In the genomic region with DNA sequence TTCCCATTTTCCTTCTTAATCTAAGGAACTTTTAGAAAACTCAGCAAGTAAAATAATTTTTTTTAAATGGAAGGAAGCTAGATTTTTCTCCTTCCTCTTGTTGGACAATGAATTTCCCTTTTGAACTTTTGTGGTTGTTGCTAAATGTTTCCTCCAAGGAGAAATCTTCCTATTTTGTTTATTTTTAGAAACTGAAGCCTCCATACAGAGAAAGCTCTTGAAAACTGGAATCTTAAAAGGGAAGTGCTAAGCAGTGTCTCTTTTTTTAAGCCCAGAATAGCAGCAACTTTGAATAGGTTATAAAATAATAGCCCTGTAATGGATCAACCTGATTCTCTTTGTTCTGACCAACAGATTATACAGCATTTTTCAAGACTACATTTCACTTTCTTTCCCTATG, we compare ENCODE assay signal across 17 cellular contexts. TPM values are rescaled to one million over a fixed set of nuclear protein-coding genes. Genes with fewer than 3 reads are reported as not detected.
"Had no signal": no experiment of that assay in that cellular context is flagged by ENCODE, and none has a peak within 500 bp of the region (broad histone marks: within the 10 kb centered on the region; RNA-seq: fewer than 3 reads in every experiment).

No MANE protein-coding gene starts in this region.

- H3K4me1 ChIP-seq: body of pancreas had no signal

- H3K36me3 Mint-ChIP-seq: type B pancreatic cell had no signal

- ATAC-seq: body of pancreas had no signal

- H3K9me3 ChIP-seq: adrenal gland, body of pancreas had no signal

- H3K4me1 Mint-ChIP-seq: activated CD4-positive, alpha-beta T cell treated with anti-CD3 and anti-CD28 coated beads, Interleukin-2, amount 10 ng/mL, durations not matched to agents 7 days and 5 days; naive B cell had no signal

- H3K36me3 ChIP-seq: adrenal gland had no signal

- FAIRE-seq: islet of Langerhans, TTC549 had no signal

- DNase-seq: activated CD4-positive, alpha-beta T cell treated with anti-CD3 and anti-CD28 coated beads, Interleukin-2, amount 10 ng/mL, durations not matched to agents 7 days and 5 days; activated CD4-positive, CD25-positive, alpha-beta regulatory T cell; activated CD8-positive, alpha-beta memory T cell treated with anti-CD3 and anti-CD28 coated beads for 24 hours; activated naive CD4-positive, alpha-beta T cell treated with anti-CD3 and anti-CD28 coated beads for 36 hours; adrenal gland; body of pancreas; erythroblast; head of caudate nucleus; naive B cell; posterior cingulate gyrus; stimulated activated CD4-positive, alpha-beta T cell treated with anti-CD3 and anti-CD28 coated beads, Interleukin-2, amount 100 ng/mL, for 24 hours; stimulated activated naive CD4-positive, alpha-beta T cell had no signal

- H3K27me3 Mint-ChIP-seq: type B pancreatic cell had no signal

- H3K9me3 Mint-ChIP-seq: activated CD4-positive, alpha-beta T cell treated with anti-CD3 and anti-CD28 coated beads, Interleukin-2, amount 10 ng/mL, durations not matched to agents 7 days and 5 days; activated naive CD4-positive, alpha-beta T cell treated with anti-CD3 and anti-CD28 coated beads for 36 hours; T-helper 1 cell treated with Interleukin-12 subunit alpha and Interleukin-12 subunit beta and Interleukin-4 antibody, amounts not matched to agents 30 μg/mL and 1 μg/mL, for 36 hours had no signal

- H3K4me3 Mint-ChIP-seq: activated CD4-positive, alpha-beta T cell treated with anti-CD3 and anti-CD28 coated beads, Interleukin-2, amount 10 ng/mL, durations not matched to agents 7 days and 5 days; activated naive CD4-positive, alpha-beta T cell treated with anti-CD3 and anti-CD28 coated beads for 36 hours; dendritic cell treated with granulocyte-macrophage colony-stimulating factor and Interleukin-4, amounts not matched to agents 40 ng/mL and 50 ng/mL, for 4 days; naive B cell; T-helper 1 cell treated with Interleukin-12 subunit alpha and Interleukin-12 subunit beta and Interleukin-4 antibody, amounts not matched to agents 30 μg/mL and 1 μg/mL, for 36 hours; type B pancreatic cell had no signal

- H3K27ac ChIP-seq: body of pancreas had no signal

- H3K27me3 ChIP-seq: adrenal gland, body of pancreas had no signal

- H3K27ac Mint-ChIP-seq: activated CD4-positive, alpha-beta T cell treated with anti-CD3 and anti-CD28 coated beads, Interleukin-2, amount 10 ng/mL, durations not matched to agents 7 days and 5 days; activated naive CD4-positive, alpha-beta T cell treated with anti-CD3 and anti-CD28 coated beads for 36 hours; dendritic cell treated with granulocyte-macrophage colony-stimulating factor and Interleukin-4, amounts not matched to agents 40 ng/mL and 50 ng/mL, for 4 days; naive B cell; T-helper 1 cell treated with Interleukin-12 subunit alpha and Interleukin-12 subunit beta and Interleukin-4 antibody, amounts not matched to agents 30 μg/mL and 1 μg/mL, for 36 hours; type B pancreatic cell had no signal

- H3K4me3 ChIP-seq: adrenal gland, body of pancreas had no signal

RNA-seq across cellular contexts. Expression of gene DCLK2, which starts 15.1 kb away (rescaled TPM):
- total RNA-seq: activated CD4-positive, alpha-beta T cell treated with anti-CD3 and anti-CD28 coated beads, Interleukin-2, amount 10 ng/mL, durations not matched to agents 7 days and 5 days; activated naive CD4-positive, alpha-beta T cell treated with anti-CD3 and anti-CD28 coated beads for 36 hours had no signal
